ENCODE assay signal across 29 cellular contexts in the genomic region with DNA sequence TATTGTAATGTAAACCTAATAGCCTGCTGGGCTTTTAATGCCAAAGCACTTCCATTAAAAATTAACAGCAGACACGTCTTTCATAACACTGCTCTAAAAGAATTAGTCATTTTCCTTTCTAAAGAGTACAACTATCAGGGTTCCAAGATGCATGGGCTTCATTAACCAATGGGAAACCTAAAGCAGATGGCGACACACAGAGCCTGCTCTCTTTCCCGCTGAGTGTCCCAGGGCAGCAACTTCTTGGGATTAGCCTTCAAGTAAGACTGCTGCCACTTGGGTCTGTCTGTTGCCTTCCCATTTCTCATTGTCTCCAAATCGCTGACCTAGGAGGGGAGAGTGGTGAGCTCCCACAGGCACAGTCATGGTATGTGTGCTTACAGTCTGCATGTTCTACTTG. TPM values are rescaled to one million over a fixed set of nuclear protein-coding genes. Genes with fewer than 3 reads are reported as not detected.
DNase-seq lines count a peak whose midpoint lies in the region; ATAC-seq and TF ChIP-seq lines count a peak whose summit lies in the region.
"Had no signal": no experiment of that assay in that cellular context is flagged by ENCODE, and none has a peak within 500 bp of the region (broad histone marks: within the 10 kb centered on the region; RNA-seq: fewer than 3 reads in every experiment).

No MANE protein-coding gene starts in this region.

- no peaks in the 10 kb centered on the region for H3K9me3 Mint-ChIP-seq in Calu3 (ENCODE audit: low read depth, unreplicated experiment)
- H3K9me3 Mint-ChIP-seq in osteocyte (ENCODE audit: unreplicated experiment): peaks cover 4% of the 10 kb centered on the region
- H3K9me3 Mint-ChIP-seq in activated T-cell treated with anti-CD3 and anti-CD28 coated beads, Interleukin-2, amount 50 U/mL, for 72 hours: no peaks in the 10 kb centered on the region
- H3K9me3 Mint-ChIP-seq in stimulated activated naive B cell treated with anti-CD40 and anti-IgM and Interleukin-4, amounts not matched to agents 10 μg/mL and 1 μg/mL and 100 μg/mL, for 72 hours: no peaks in the 10 kb centered on the region
- H3K9me3 Mint-ChIP-seq: activated CD4-positive, alpha-beta memory T cell treated with anti-CD3 and anti-CD28 coated beads for 36 hours; activated naive CD4-positive, alpha-beta T cell treated with anti-CD3 and anti-CD28 coated beads, Interleukin-2, amount 50 U/mL, for 24 hours; activated T-helper 17 cell treated with anti-CD3 and anti-CD28 coated beads, Interleukin-2, amount 50 U/mL, for 72 hours; effector memory CD8-positive, alpha-beta T cell; naive thymus-derived CD8-positive, alpha-beta T cell had no signal

- H3K36me3 Mint-ChIP-seq in Calu3 (ENCODE audit: insufficient read depth, unreplicated experiment) (peaks cover 7% of the 10 kb centered on the region), osteocyte (ENCODE audit: unreplicated experiment) (no peaks in the 10 kb centered on the region)
- H3K36me3 Mint-ChIP-seq in activated T-cell treated with anti-CD3 and anti-CD28 coated beads, Interleukin-2, amount 50 U/mL, for 72 hours (ENCODE audit: insufficient read depth in 2 of 2): no peaks in the 10 kb centered on the region
- H3K36me3 Mint-ChIP-seq in stimulated activated naive B cell treated with anti-CD40 and anti-IgM and Interleukin-4, amounts not matched to agents 10 μg/mL and 1 μg/mL and 100 μg/mL, for 72 hours: no peaks in the 10 kb centered on the region
- H3K36me3 Mint-ChIP-seq: activated CD4-positive, alpha-beta memory T cell treated with anti-CD3 and anti-CD28 coated beads for 36 hours; activated naive CD4-positive, alpha-beta T cell treated with anti-CD3 and anti-CD28 coated beads, Interleukin-2, amount 50 U/mL, for 24 hours; CD4-positive, CD25-positive, alpha-beta regulatory T cell; naive thymus-derived CD8-positive, alpha-beta T cell had no signal

- DNase-seq in Calu3 (no peak), foreskin fibroblast (peak; percentile 23 to 37), osteocyte (ENCODE audit: extremely low spot score, unreplicated experiment) (peak; percentile 34), AG08395 (ENCODE audit: low spot score) (no peak)
- DNase-seq in activated T-cell treated with anti-CD3 and anti-CD28 coated beads, Interleukin-2, amount 50 U/mL, for 72 hours: no peak
- no peak for DNase-seq in stimulated activated naive B cell treated with anti-CD40 and anti-IgM and Interleukin-4, amounts not matched to agents 10 μg/mL and 1 μg/mL and 100 μg/mL, for 72 hours
- DNase-seq: activated CD4-positive, alpha-beta memory T cell treated with anti-CD3 and anti-CD28 coated beads for 36 hours; activated CD8-positive, alpha-beta memory T cell treated with anti-CD3 and anti-CD28 coated beads, Interleukin-2, amount 50 U/mL, for 48 hours; CD4-positive, CD25-positive, alpha-beta regulatory T cell; colonic mucosa; effector memory CD8-positive, alpha-beta T cell; GOT3; hippocampal formation; MM.1S; naive thymus-derived CD8-positive, alpha-beta T cell; NCI-H1417; NCI-H2029 treated with DMSO at 0.1 percent for 48 hours; NCI-H226; NCI-H69; occipital lobe; stimulated activated CD4-positive, alpha-beta T cell treated with anti-CD3 and anti-CD28 coated beads, Interleukin-2, amount 100 ng/mL, for 24 hours; tibial artery had no signal

- BruUV-seq in Calu3 (replicated peaks; lab: Mats Ljungman, UMichigan): no TSS peak

- CTCF ChIA-PET in Calu3 (lab: Charles Lee): interaction anchor here (0.9 kb wide), 1 partner anchor 17 kb away, joined by 3 read pairs; no protein-coding TSS in a partner anchor

- no peaks in the 10 kb centered on the region for H3K36me3 ChIP-seq in HUES64 (ENCODE audit: insufficient read depth, low read length)
- H3K36me3 ChIP-seq: colonic mucosa, gastroesophageal sphincter, tibial artery had no signal

- no peak for ATAC-seq in activated T-cell treated with anti-CD3 and anti-CD28 coated beads, Interleukin-2, amount 50 U/mL, for 72 hours (replicated peaks in 1 of 2)
- ATAC-seq in stimulated activated naive B cell treated with anti-CD40 and anti-IgM and Interleukin-4, amounts not matched to agents 10 μg/mL and 1 μg/mL and 100 μg/mL, for 72 hours (replicated peaks): no peak
- ATAC-seq: activated CD4-positive, CD25-positive, alpha-beta regulatory T cell treated with anti-CD3 and anti-CD28 coated beads, Interleukin-2, amount 50 U/mL, for 24 hours; activated T-helper 17 cell treated with anti-CD3 and anti-CD28 coated beads, Interleukin-2, amount 50 U/mL, for 72 hours; effector memory CD8-positive, alpha-beta T cell; esophagus mucosa; gastroesophageal sphincter; naive thymus-derived CD8-positive, alpha-beta T cell had no signal

- H3K4me3 Mint-ChIP-seq in Calu3 (ENCODE audit: low read depth, unreplicated experiment) (no peak overlapping the region), osteocyte (ENCODE audit: unreplicated experiment) (no peak overlapping the region)
- no peak overlapping the region for H3K4me3 Mint-ChIP-seq in activated T-cell treated with anti-CD3 and anti-CD28 coated beads, Interleukin-2, amount 50 U/mL, for 72 hours
- no peak overlapping the region for H3K4me3 Mint-ChIP-seq in stimulated activated naive B cell treated with anti-CD40 and anti-IgM and Interleukin-4, amounts not matched to agents 10 μg/mL and 1 μg/mL and 100 μg/mL, for 72 hours
- H3K4me3 Mint-ChIP-seq: activated CD4-positive, alpha-beta memory T cell treated with anti-CD3 and anti-CD28 coated beads for 36 hours; activated naive CD4-positive, alpha-beta T cell treated with anti-CD3 and anti-CD28 coated beads, Interleukin-2, amount 50 U/mL, for 24 hours; activated T-helper 17 cell treated with anti-CD3 and anti-CD28 coated beads, Interleukin-2, amount 50 U/mL, for 72 hours; CD4-positive, CD25-positive, alpha-beta regulatory T cell; effector memory CD8-positive, alpha-beta T cell; naive thymus-derived CD8-positive, alpha-beta T cell had no signal

- H3K27ac Mint-ChIP-seq in Calu3 (ENCODE audit: unreplicated experiment) (peak overlapping the region; percentile 18), osteocyte (ENCODE audit: unreplicated experiment) (no peak overlapping the region)
- H3K27ac Mint-ChIP-seq in activated T-cell treated with anti-CD3 and anti-CD28 coated beads, Interleukin-2, amount 50 U/mL, for 72 hours: no peak overlapping the region
- H3K27ac Mint-ChIP-seq in stimulated activated naive B cell treated with anti-CD40 and anti-IgM and Interleukin-4, amounts not matched to agents 10 μg/mL and 1 μg/mL and 100 μg/mL, for 72 hours: no peak overlapping the region
- H3K27ac Mint-ChIP-seq: activated CD4-positive, alpha-beta memory T cell treated with anti-CD3 and anti-CD28 coated beads for 36 hours; activated naive CD4-positive, alpha-beta T cell treated with anti-CD3 and anti-CD28 coated beads, Interleukin-2, amount 50 U/mL, for 24 hours; activated T-helper 17 cell treated with anti-CD3 and anti-CD28 coated beads, Interleukin-2, amount 50 U/mL, for 72 hours; CD4-positive, CD25-positive, alpha-beta regulatory T cell; effector memory CD8-positive, alpha-beta T cell; naive thymus-derived CD8-positive, alpha-beta T cell had no signal

- peaks cover 23% of the 10 kb centered on the region for H3K4me1 Mint-ChIP-seq in Calu3 (ENCODE audit: low read depth, unreplicated experiment)
- peaks cover 40% of the 10 kb centered on the region for H3K4me1 Mint-ChIP-seq in osteocyte (ENCODE audit: unreplicated experiment)
- H3K4me1 Mint-ChIP-seq in activated T-cell treated with anti-CD3 and anti-CD28 coated beads, Interleukin-2, amount 50 U/mL, for 72 hours (ENCODE audit: low read depth): no peaks in the 10 kb centered on the region
- H3K4me1 Mint-ChIP-seq in stimulated activated naive B cell treated with anti-CD40 and anti-IgM and Interleukin-4, amounts not matched to agents 10 μg/mL and 1 μg/mL and 100 μg/mL, for 72 hours: no peaks in the 10 kb centered on the region
- H3K4me1 Mint-ChIP-seq: activated naive CD4-positive, alpha-beta T cell treated with anti-CD3 and anti-CD28 coated beads, Interleukin-2, amount 50 U/mL, for 24 hours; activated T-helper 17 cell treated with anti-CD3 and anti-CD28 coated beads, Interleukin-2, amount 50 U/mL, for 72 hours; CD4-positive, CD25-positive, alpha-beta regulatory T cell; naive thymus-derived CD8-positive, alpha-beta T cell had no signal

- H3K9ac ChIP-seq in HUES64 (ENCODE audit: low read depth, low read length): no peak overlapping the region
- H3K9ac ChIP-seq: KMS-11 had no signal

- H3K27me3 Mint-ChIP-seq in Calu3 (ENCODE audit: unreplicated experiment): no peaks in the 10 kb centered on the region
- no peaks in the 10 kb centered on the region for H3K27me3 Mint-ChIP-seq in osteocyte (ENCODE audit: unreplicated experiment)
- H3K27me3 Mint-ChIP-seq in activated T-cell treated with anti-CD3 and anti-CD28 coated beads, Interleukin-2, amount 50 U/mL, for 72 hours (ENCODE audit: low read depth): no peaks in the 10 kb centered on the region
- H3K27me3 Mint-ChIP-seq in stimulated activated naive B cell treated with anti-CD40 and anti-IgM and Interleukin-4, amounts not matched to agents 10 μg/mL and 1 μg/mL and 100 μg/mL, for 72 hours: no peaks in the 10 kb centered on the region
- H3K27me3 Mint-ChIP-seq: activated CD4-positive, alpha-beta memory T cell treated with anti-CD3 and anti-CD28 coated beads for 36 hours; activated naive CD4-positive, alpha-beta T cell treated with anti-CD3 and anti-CD28 coated beads, Interleukin-2, amount 50 U/mL, for 24 hours; activated T-helper 17 cell treated with anti-CD3 and anti-CD28 coated beads, Interleukin-2, amount 50 U/mL, for 72 hours; CD4-positive, CD25-positive, alpha-beta regulatory T cell; effector memory CD8-positive, alpha-beta T cell; naive thymus-derived CD8-positive, alpha-beta T cell had no signal

- H3K4me3 ChIP-seq in HUES64 (ENCODE audit: low read length) (no peak overlapping the region), foreskin fibroblast (ENCODE audit: low read depth in 1 of 2, low read length in 2 of 2) (no peak overlapping the region)
- H3K4me3 ChIP-seq: colonic mucosa, gastroesophageal sphincter, tibial artery had no signal

- intact Hi-C loops in Calu3 (cut with micrococcal nuclease; ENCODE audit: unreplicated experiment): no loop called here

- TF ChIP-seq CTCF in Calu3 (IDR thresholded peaks at IDR 0.05; ENCODE audit: unreplicated experiment): no peak
- no peak for TF ChIP-seq CTCF in foreskin fibroblast (IDR thresholded peaks at IDR 0.05; ENCODE audit: low read depth, low read length)
- TF ChIP-seq CTCF in osteocyte (IDR thresholded peaks at IDR 0.05): no peak

- WGBS in HUES64: 19% methylated on average over 4 of the region's 4 CpGs

- peak overlapping the region; percentile 24; the same call in 1 of the 2 replicates for H3K27ac ChIP-seq in HUES64 (ENCODE audit: low read depth, low read length)
- H3K27ac ChIP-seq: colonic mucosa, gastroesophageal sphincter, KMS-11, tibial artery had no signal

- peaks cover 18% of the 10 kb centered on the region for H3K4me1 ChIP-seq in HUES64 (ENCODE audit: insufficient read depth, low read length)
- H3K4me1 ChIP-seq: colonic mucosa had no signal

- no peaks in the 10 kb centered on the region for H3K9me3 ChIP-seq in HUES64 (ENCODE audit: insufficient read depth, low read depth, low read length)
- H3K9me3 ChIP-seq: colonic mucosa, gastroesophageal sphincter, tibial artery had no signal

- no peaks in the 10 kb centered on the region for H3K27me3 ChIP-seq in HUES64 (ENCODE audit: insufficient read depth, low read length)
- H3K27me3 ChIP-seq: colonic mucosa, gastroesophageal sphincter, tibial artery had no signal

RNA-seq across cellular contexts. Expression of a gene that starts 14.0 kb away (rescaled TPM):
- total RNA-seq in Calu3 (2022) (44.7 and 47.6 TPM in 2 replicates), osteocyte (26.4 and 27.0 TPM in 2 replicates)
- polyA plus RNA-seq in HUES64 (2013, experiment 1 of 2): 13.4 TPM
- polyA plus RNA-seq in HUES64 (2013, experiment 2 of 2): 15.0 TPM
- 10 to 100 TPM; 27.2 to 30.3 TPM for total RNA-seq in activated T-cell treated with anti-CD3 and anti-CD28 coated beads, Interleukin-2, amount 50 U/mL, for 72 hours

Comparison
In these comparisons a context has a peak if more than half of its experiments do, and no peak if none do; other contexts are left out.
1. DNase-seq: peak in foreskin fibroblast (2 of 2) and osteocyte (single experiment); none in Calu3 (single experiment), activated T-cell treated with anti-CD3 and anti-CD28 coated beads, Interleukin-2, amount 50 U/mL, for 72 hours (0 of 2), stimulated activated naive B cell treated with anti-CD40 and anti-IgM and Interleukin-4, amounts not matched to agents 10 μg/mL and 1 μg/mL and 100 μg/mL, for 72 hours (single experiment) and AG08395 (single experiment).